ENCODE assay signal across 36 cellular contexts in the genomic region with DNA sequence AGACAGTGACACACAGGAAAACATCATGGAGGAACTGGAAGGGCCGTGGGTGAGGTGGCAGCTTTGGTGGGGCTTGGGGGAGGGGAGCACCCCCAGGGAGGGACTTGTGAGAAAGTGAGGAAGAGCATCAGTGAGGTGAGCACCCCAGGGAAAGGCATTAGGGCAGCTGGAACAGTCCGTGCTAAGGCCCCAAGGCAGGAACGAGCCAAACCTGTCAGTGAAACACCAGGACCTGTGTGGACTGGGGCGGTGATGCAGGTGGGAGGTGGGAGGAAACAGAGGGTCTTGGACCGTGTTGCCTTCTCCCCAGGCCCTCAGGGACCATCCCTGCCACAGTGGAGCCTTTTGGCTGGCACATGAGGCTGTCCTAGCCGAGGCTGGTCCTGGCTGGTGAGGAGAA. TPM values are rescaled to one million over a fixed set of nuclear protein-coding genes. Genes with fewer than 3 reads are reported as not detected.
"Had no signal": no experiment of that assay in that cellular context is flagged by ENCODE, and none has a peak within 500 bp of the region (broad histone marks: within the 10 kb centered on the region; RNA-seq: fewer than 3 reads in every experiment).

No MANE protein-coding gene starts in this region.

- H3K4me3 Mint-ChIP-seq: activated CD4-positive, alpha-beta memory T cell treated with anti-CD3 and anti-CD28 coated beads, Interleukin-2, amount 10 ng/mL, durations not matched to agents 7 days and 5 days; activated CD4-positive, alpha-beta T cell treated with anti-CD3 and anti-CD28 coated beads for 36 hours; activated CD4-positive, alpha-beta T cell treated with anti-CD3 and anti-CD28 coated beads, Interleukin-2, amount 10 ng/mL, durations not matched to agents 24 days and 14 days; activated naive CD4-positive, alpha-beta T cell treated with anti-CD3 and anti-CD28 coated beads for 36 hours; activated naive CD4-positive, alpha-beta T cell treated with anti-CD3 and anti-CD28 coated beads, Interleukin-2, amount 50 U/mL, for 24 hours; activated naive CD8-positive, alpha-beta T cell treated with anti-CD3 and anti-CD28 coated beads for 36 hours; activated naive CD8-positive, alpha-beta T cell treated with anti-CD3 and anti-CD28 coated beads, Interleukin-2, amount 50 U/mL, for 24 hours; activated T-helper 1 cell treated with anti-CD3 and anti-CD28 coated beads, Interleukin-12 subunit alpha, Interleukin-12 subunit beta, Interleukin-2, Interleukin-4 antibody, amounts not matched to agents 30 ng/mL and 10 ng/mL and 1 ng/mL, durations not matched to agents 14 hours and 24 hours and 36 hours; T-helper 17 cell; T-helper 2 cell treated with Interferon-gamma antibody and Interleukin-4, amounts not matched to agents 5 μg/mL and 100 μg/mL, for 36 hours had no signal

- H3K27ac ChIP-seq: adrenal gland, body of pancreas, colonic mucosa, epithelial cell of prostate, esophagus squamous epithelium, gastroesophageal sphincter, heart right ventricle had no signal

- H3K4me3 ChIP-seq: adrenal gland, body of pancreas, colonic mucosa, esophagus squamous epithelium, gastroesophageal sphincter, heart right ventricle had no signal

- DNase-seq: activated CD4-positive, alpha-beta memory T cell treated with anti-CD3 and anti-CD28 coated beads, Interleukin-2, amount 10 ng/mL, durations not matched to agents 7 days and 5 days; activated CD4-positive, alpha-beta T cell treated with anti-CD3 and anti-CD28 coated beads for 36 hours; activated CD4-positive, alpha-beta T cell treated with anti-CD3 and anti-CD28 coated beads, Interleukin-2, amount 10 ng/mL, durations not matched to agents 24 days and 14 days; activated CD4-positive, CD25-positive, alpha-beta regulatory T cell; activated CD4-positive, CD25-positive, alpha-beta regulatory T cell treated with anti-CD3 and anti-CD28 coated beads, Interleukin-2, amount 50 U/mL, for 72 hours; activated effector memory CD4-positive, alpha-beta T cell treated with anti-CD3 and anti-CD28 coated beads, Interleukin-2, amount 50 U/mL, for 16 hours; activated naive CD4-positive, alpha-beta T cell treated with anti-CD3 and anti-CD28 coated beads for 36 hours; activated naive CD8-positive, alpha-beta T cell treated with anti-CD3 and anti-CD28 coated beads for 36 hours; activated naive CD8-positive, alpha-beta T cell treated with anti-CD3 and anti-CD28 coated beads, Interleukin-2, amount 50 U/mL, for 24 hours; activated T-cell treated with anti-CD3 and anti-CD28 coated beads, Interleukin-2, amount 50 U/mL, for 1 hour; activated T-cell treated with anti-CD3 and anti-CD28 coated beads, Interleukin-2, amount 50 U/mL, for 48 hours; adrenal gland; amygdala; body of pancreas; caudate nucleus; colonic mucosa; dermis blood vessel endothelial cell; effector CD4-positive, alpha-beta T cell; esophagus squamous epithelium; foreskin melanocyte; heart right ventricle; T-helper 1 cell; T-helper 17 cell; T1000 had no signal

- H3K27me3 ChIP-seq: adrenal gland, body of pancreas, colonic mucosa, esophagus squamous epithelium had no signal

- H3K27ac Mint-ChIP-seq: activated CD4-positive, alpha-beta memory T cell treated with anti-CD3 and anti-CD28 coated beads, Interleukin-2, amount 10 ng/mL, durations not matched to agents 7 days and 5 days; activated CD4-positive, alpha-beta T cell treated with anti-CD3 and anti-CD28 coated beads for 36 hours; activated CD4-positive, alpha-beta T cell treated with anti-CD3 and anti-CD28 coated beads, Interleukin-2, amount 10 ng/mL, durations not matched to agents 24 days and 14 days; activated naive CD4-positive, alpha-beta T cell treated with anti-CD3 and anti-CD28 coated beads for 36 hours; activated naive CD4-positive, alpha-beta T cell treated with anti-CD3 and anti-CD28 coated beads, Interleukin-2, amount 50 U/mL, for 24 hours; activated naive CD8-positive, alpha-beta T cell treated with anti-CD3 and anti-CD28 coated beads for 36 hours; activated naive CD8-positive, alpha-beta T cell treated with anti-CD3 and anti-CD28 coated beads, Interleukin-2, amount 50 U/mL, for 24 hours; activated T-helper 1 cell treated with anti-CD3 and anti-CD28 coated beads, Interleukin-12 subunit alpha, Interleukin-12 subunit beta, Interleukin-2, Interleukin-4 antibody, amounts not matched to agents 30 ng/mL and 10 ng/mL and 1 ng/mL, durations not matched to agents 14 hours and 24 hours and 36 hours; activated T-helper 2 cell treated with anti-CD3 and anti-CD28 coated beads, Interferon-gamma antibody, Interleukin-2, Interleukin-4, amounts not matched to agents 10 μg/mL and 5 μg/mL and 100 μg/mL, durations not matched to agents 14 hours and 24 hours and 36 hours; T-helper 17 cell; T-helper 2 cell treated with Interferon-gamma antibody and Interleukin-4, amounts not matched to agents 5 μg/mL and 100 μg/mL, for 36 hours had no signal

- H3K9me3 Mint-ChIP-seq: activated naive CD4-positive, alpha-beta T cell treated with anti-CD3 and anti-CD28 coated beads, Interleukin-2, amount 50 U/mL, for 24 hours; activated naive CD8-positive, alpha-beta T cell treated with anti-CD3 and anti-CD28 coated beads for 36 hours; T-helper 2 cell treated with Interferon-gamma antibody and Interleukin-4, amounts not matched to agents 5 μg/mL and 100 μg/mL, for 36 hours had no signal

- FAIRE-seq: endometrium, endothelial cell of umbilical vein had no signal

- H3K4me1 ChIP-seq: adrenal gland had no signal

- H3K27me3 Mint-ChIP-seq: activated CD4-positive, alpha-beta T cell treated with anti-CD3 and anti-CD28 coated beads for 36 hours; activated naive CD4-positive, alpha-beta T cell treated with anti-CD3 and anti-CD28 coated beads, Interleukin-2, amount 50 U/mL, for 24 hours had no signal

- H3K4me1 Mint-ChIP-seq: activated CD4-positive, alpha-beta memory T cell treated with anti-CD3 and anti-CD28 coated beads, Interleukin-2, amount 10 ng/mL, durations not matched to agents 7 days and 5 days; activated CD4-positive, alpha-beta T cell treated with anti-CD3 and anti-CD28 coated beads for 36 hours; activated CD4-positive, alpha-beta T cell treated with anti-CD3 and anti-CD28 coated beads, Interleukin-2, amount 10 ng/mL, durations not matched to agents 24 days and 14 days; activated naive CD4-positive, alpha-beta T cell treated with anti-CD3 and anti-CD28 coated beads, Interleukin-2, amount 50 U/mL, for 24 hours; activated naive CD8-positive, alpha-beta T cell treated with anti-CD3 and anti-CD28 coated beads for 36 hours; activated naive CD8-positive, alpha-beta T cell treated with anti-CD3 and anti-CD28 coated beads, Interleukin-2, amount 50 U/mL, for 24 hours had no signal

- ATAC-seq: activated CD4-positive, alpha-beta T cell treated with anti-CD3 and anti-CD28 coated beads for 36 hours; body of pancreas; gastroesophageal sphincter; heart right ventricle; T-helper 17 cell had no signal

- H3K36me3 Mint-ChIP-seq: activated naive CD4-positive, alpha-beta T cell treated with anti-CD3 and anti-CD28 coated beads, Interleukin-2, amount 50 U/mL, for 24 hours; activated naive CD8-positive, alpha-beta T cell treated with anti-CD3 and anti-CD28 coated beads for 36 hours had no signal

- H3K36me3 ChIP-seq: adrenal gland, colonic mucosa, esophagus squamous epithelium, gastroesophageal sphincter, heart right ventricle had no signal

- H3K9me3 ChIP-seq: adrenal gland, body of pancreas, colonic mucosa had no signal

RNA-seq across cellular contexts. Expression of a gene that starts 17.3 kb away (rescaled TPM):
- total RNA-seq: activated CD4-positive, alpha-beta memory T cell treated with anti-CD3 and anti-CD28 coated beads, Interleukin-2, amount 10 ng/mL, durations not matched to agents 7 days and 5 days; activated CD4-positive, alpha-beta T cell treated with anti-CD3 and anti-CD28 coated beads for 36 hours; activated CD4-positive, alpha-beta T cell treated with anti-CD3 and anti-CD28 coated beads, Interleukin-2, amount 10 ng/mL, durations not matched to agents 24 days and 14 days; activated naive CD4-positive, alpha-beta T cell treated with anti-CD3 and anti-CD28 coated beads for 36 hours; activated naive CD8-positive, alpha-beta T cell treated with anti-CD3 and anti-CD28 coated beads for 36 hours; activated T-helper 1 cell treated with anti-CD3 and anti-CD28 coated beads, Interleukin-12 subunit alpha, Interleukin-12 subunit beta, Interleukin-2, Interleukin-4 antibody, amounts not matched to agents 30 ng/mL and 10 ng/mL and 1 ng/mL, durations not matched to agents 14 hours and 24 hours and 36 hours; activated T-helper 2 cell treated with anti-CD3 and anti-CD28 coated beads, Interferon-gamma antibody, Interleukin-2, Interleukin-4, amounts not matched to agents 10 μg/mL and 5 μg/mL and 100 μg/mL, durations not matched to agents 14 hours and 24 hours and 36 hours; colonic mucosa; endothelial cell of umbilical vein; esophagus squamous epithelium; fibroblast of lung; fibroblast of villous mesenchyme; gastroesophageal sphincter; glomerular endothelial cell; T-helper 17 cell had no signal
- polyA plus RNA-seq: aorta, endothelial cell of umbilical vein, fibroblast of lung had no signal

RNA-seq across cellular contexts. Expression of a gene that starts 48.8 kb away (rescaled TPM):
- total RNA-seq: activated CD4-positive, alpha-beta memory T cell treated with anti-CD3 and anti-CD28 coated beads, Interleukin-2, amount 10 ng/mL, durations not matched to agents 7 days and 5 days had no signal

RNA-seq across cellular contexts. Expression of a gene that starts 59.4 kb away (rescaled TPM):
- total RNA-seq: endothelial cell of umbilical vein had no signal
- polyA plus RNA-seq: fibroblast of lung had no signal
